ENCODE assay signal across 17 cellular contexts in genomic region chr2:171789956-171790355, GRCh38.
DNase-seq lines count a peak whose midpoint lies in the region; ATAC-seq, FAIRE-seq and TF ChIP-seq lines count a peak whose summit lies in the region.
"Had no signal": no experiment of that assay in that cellular context is flagged by ENCODE, and none has a peak within 500 bp of the region (broad histone marks: within the 10 kb centered on the region; RNA-seq: fewer than 3 reads in every experiment).

No MANE protein-coding gene starts in this region.

- no peak overlapping the region for H2AFZ ChIP-seq in HepG2 (ENCODE audit: low read length)

- H3K36me3 ChIP-seq in HepG2 (replicated peaks in 1 of 2; ENCODE audit: control insufficient read depth in 1 of 2, insufficient read depth in 2 of 2, low read length in 2 of 2) (peaks cover 1 to 7% of the 10 kb centered on the region in 2 experiments; a peak in 1 of 5 replicates), right lobe of liver (no peaks in the 10 kb centered on the region)

- no peak overlapping the region for H3K27ac Mint-ChIP-seq in endothelial cell (ENCODE audit: unreplicated experiment)
- H3K27ac Mint-ChIP-seq: CD4-positive, alpha-beta T cell had no signal

- BruUV-seq in HepG2 (replicated peaks; lab: Mats Ljungman, UMichigan): no TSS peak

- DNase-seq in HepG2 (ENCODE audit: low spot score): no peak
- DNase-seq in right lobe of liver: no peak
- peak; percentile 58 for DNase-seq in NCI-H69 (lab: John Stamatoyannopoulos, UW)
- DNase-seq in islet precursor cell: peak; percentile 67
- no peak for DNase-seq in AG08395 (ENCODE audit: low spot score)
- DNase-seq in HEK293T (ENCODE audit: extremely low spot score): no peak
- no peak for DNase-seq in endothelial cell (ENCODE audit: low spot score)
- no peak for DNase-seq in hepatic stellate cell (ENCODE audit: low spot score)
- DNase-seq: 8988T; CD4-positive, alpha-beta T cell; DMS79; IMR-90 had no signal

- H3K79me2 ChIP-seq in HepG2 (ENCODE audit: insufficient read depth, low read length): no peaks in the 10 kb centered on the region

- H3K27me3 ChIP-seq in HepG2 (ENCODE audit: control insufficient read depth in 1 of 2, insufficient read depth in 2 of 2, low read length in 2 of 2) (no peaks in the 10 kb centered on the region), right lobe of liver (no peaks in the 10 kb centered on the region)
- H3K27me3 ChIP-seq: BLaER1 treated with 17β-estradiol and CSF1 and Interleukin-3, amounts not matched to agents 10 nM and 100 nM had no signal

- 0 out of 3 replicates have a peak, but pooled peaks have one; percentile 31 for ATAC-seq in HepG2
- ATAC-seq in right lobe of liver: no peak
- ATAC-seq: HCT116 had no signal

- no peak overlapping the region for H3K9ac ChIP-seq in HepG2 (ENCODE audit: insufficient read depth, low read depth, low read length)
- H3K9ac ChIP-seq: BLaER1 treated with 17β-estradiol and CSF1 and Interleukin-3, amounts not matched to agents 10 nM and 100 nM had no signal

- H3K9me3 ChIP-seq in HepG2 (ENCODE audit: low read length): no peaks in the 10 kb centered on the region
- no peaks in the 10 kb centered on the region for H3K9me3 ChIP-seq in right lobe of liver
- H3K9me3 ChIP-seq: BLaER1 treated with 17β-estradiol and CSF1 and Interleukin-3, amounts not matched to agents 10 nM and 100 nM had no signal

- no peaks in the 10 kb centered on the region for H4K20me1 ChIP-seq in HepG2 (ENCODE audit: insufficient read depth, low read length)
- H4K20me1 ChIP-seq: BLaER1 treated with 17β-estradiol and CSF1 and Interleukin-3, amounts not matched to agents 10 nM and 100 nM had no signal

- H3K27ac ChIP-seq in HepG2 (ENCODE audit: extremely low read length, insufficient read depth, low read length): no peak overlapping the region
- H3K27ac ChIP-seq in right lobe of liver: no peak overlapping the region
- H3K27ac ChIP-seq: HL-60 had no signal

- TF ChIP-seq POLR2A in HepG2 (IDR thresholded peaks at IDR 0.05; ENCODE audit: insufficient read depth in 1 of 2, low read depth in 2 of 2, low read length in 2 of 2): no peak
- no peak for TF ChIP-seq POLR2A in right lobe of liver (IDR thresholded peaks at IDR 0.05)

- H3K4me1 Mint-ChIP-seq in endothelial cell (ENCODE audit: unreplicated experiment): peaks cover 32% of the 10 kb centered on the region

- in situ Hi-C loops in HepG2 (cut with HindIII; ENCODE audit: extremely low pct_ligation_motif_present, low pct_unique_long_range_greater_than_20kb): loop anchor here (10.0 kb wide), 1 partner anchor 315 kb away; the partner anchor contains the start of gene DLX2

- TF ChIP-seq RAD21 in HepG2 (CRISPR knock-in tag; IDR thresholded peaks at IDR 0.05): no peak

- H3K4me3 ChIP-seq in HepG2 (replicated peaks in 1 of 3; ENCODE audit: insufficient read depth in 1 of 3, low read depth in 2 of 3, low read length in 3 of 3): no peak overlapping the region
- no peak overlapping the region for H3K4me3 ChIP-seq in right lobe of liver
- H3K4me3 ChIP-seq: BLaER1 treated with 17β-estradiol and CSF1 and Interleukin-3, amounts not matched to agents 10 nM and 100 nM had no signal

- TF ChIP-seq CTCF in HepG2 (CRISPR knock-in tag; IDR thresholded peaks at IDR 0.05): no peak
- TF ChIP-seq CTCF in right lobe of liver (IDR thresholded peaks at IDR 0.05): no peak
- no peak for TF ChIP-seq CTCF in endothelial cell (IDR thresholded peaks at IDR 0.05; ENCODE audit: unreplicated experiment)

- no peak for TF ChIP-seq EP300 in HepG2 (IDR thresholded peaks at IDR 0.05; ENCODE audit: low read depth in 2 of 2, low read length in 2 of 2)
- TF ChIP-seq EP300 in HepG2 (CRISPR knock-in tag; IDR thresholded peaks at IDR 0.05; ENCODE audit: borderline replicate concordance): no peak

- H3K27me3 Mint-ChIP-seq in endothelial cell (ENCODE audit: unreplicated experiment): peaks cover 1% of the 10 kb centered on the region
- H3K27me3 Mint-ChIP-seq: CD4-positive, alpha-beta T cell had no signal

- H3K4me1 ChIP-seq in HepG2 (ENCODE audit: insufficient read depth, low read length) (peaks cover 36% of the 10 kb centered on the region), right lobe of liver (peaks cover 0 to 4% (median 0%) of the 10 kb centered on the region in 4 donors)

- H3K9me3 Mint-ChIP-seq in endothelial cell (ENCODE audit: unreplicated experiment): no peaks in the 10 kb centered on the region
- H3K9me3 Mint-ChIP-seq: CD4-positive, alpha-beta T cell had no signal

- CTCF ChIA-PET in HepG2 (lab: Yijun Ruan, JAX; ENCODE audit: low intra/inter-chr PET ratio, low total read pairs) (no interaction called here), HEK293T (lab: Yijun Ruan, JAX) (interaction anchor here (0.6 kb wide), 1 partner anchor 694 kb away, joined by 4 read pairs; no protein-coding TSS in a partner anchor)

- intact Hi-C loops in HepG2 (cut with micrococcal nuclease; ENCODE audit: unreplicated experiment) (loop anchor here (10.0 kb wide), 1 partner anchor 65 kb away; no protein-coding TSS in a partner anchor), right lobe of liver (cut with DNase I) (no loop called here)

- FAIRE-seq in HepG2 (lab: Jason Lieb, UNC): no peak
- FAIRE-seq: G401.6, GM12891 had no signal

- H3K4me2 ChIP-seq in HepG2 (ENCODE audit: low read depth, low read length): no peak overlapping the region

- POLR2A ChIA-PET in HepG2 (lab: Yijun Ruan, JAX): interaction anchor here (0.6 kb wide), 1 partner anchor 336 kb away, joined by 3 read pairs; no protein-coding TSS in a partner anchor
- POLR2A ChIA-PET in HEK293T (lab: Yijun Ruan, JAX): no interaction called here

- WGBS in HepG2 (ENCODE audit: low lambda C conversion rate): 95% methylated on average over 6 of the region's 6 CpGs
- no CpG with 5 or more reads among the region's 6 CpGs for WGBS in right lobe of liver (ENCODE audit: insufficient coverage, low coverage, low lambda C conversion rate, missing lambda C conversion rate)

- no peaks in the 10 kb centered on the region for H3K36me3 Mint-ChIP-seq in endothelial cell (ENCODE audit: low read depth, unreplicated experiment)

- H3K4me3 Mint-ChIP-seq in endothelial cell (ENCODE audit: unreplicated experiment): no peak overlapping the region
- H3K4me3 Mint-ChIP-seq: CD4-positive, alpha-beta T cell had no signal

TF ChIP-seq in HepG2, 621 proteins besides CTCF, POLR2A, EP300 and RAD21 (continues in another document):
- TF ChIP-seq ZMYM2 (CRISPR knock-in tag; IDR thresholded peaks at IDR 0.05) (no peak), HMG20B (CRISPR knock-in tag; conservative IDR thresholded peaks at IDR 0.05) (no peak), CREB3 (CRISPR knock-in tag; IDR thresholded peaks at IDR 0.05) (no peak), ZNF180 (CRISPR knock-in tag; IDR thresholded peaks at IDR 0.05; ENCODE audit: borderline replicate concordance, low read depth) (no peak)

TF ChIP-seq in HEK293T, 16 proteins besides CTCF, POLR2A, EP300 and RAD21:
- no peak for TF ChIP-seq NFRKB (IDR thresholded peaks at IDR 0.05)
- TF ChIP-seq PKNOX1 (IDR thresholded peaks at IDR 0.05): no peak
- TF ChIP-seq LEF1 (IDR thresholded peaks at IDR 0.05; ENCODE audit: borderline replicate concordance): no peak
- no peak for TF ChIP-seq ARNT (IDR thresholded peaks at IDR 0.05)

Comparison
In these comparisons a context has a peak if more than half of its experiments do, and no peak if none do; other contexts are left out.
1. DNase-seq: peak in NCI-H69 (single experiment) and islet precursor cell (single experiment); none in HepG2 (single experiment), right lobe of liver (0 of 3), AG08395 (single experiment), HEK293T (single experiment), endothelial cell (single experiment) and hepatic stellate cell (single experiment).